Comparison of ENCODE assay signal across 11 cellular contexts in genomic region chr6:138571174-138571573, GRCh38.
DNase-seq lines count a peak whose midpoint lies in the region; ATAC-seq and TF ChIP-seq lines count a peak whose summit lies in the region.
"Had no signal": no experiment of that assay in that cellular context is flagged by ENCODE, and none has a peak within 500 bp of the region (broad histone marks: within the 10 kb centered on the region; RNA-seq: fewer than 3 reads in every experiment).

No MANE protein-coding gene starts in this region.

- no peaks in the 10 kb centered on the region for H3K9me2 ChIP-seq in GM23338 (ENCODE audit: insufficient read depth)

- H3K18ac ChIP-seq in trophoblast cell (ENCODE audit: low read length), result no peak overlapping the region

- H4K91ac ChIP-seq in trophoblast cell (ENCODE audit: low read depth, low read length), result no peak overlapping the region

- ATAC-seq in GM23338, result no peak
- no peak for ATAC-seq in HG02970 (IDR thresholded peaks at IDR 0.05; ENCODE audit: low FRiP score, unreplicated experiment)
- no peak for ATAC-seq in GM19467 (IDR thresholded peaks at IDR 0.05; ENCODE audit: unreplicated experiment)
- no peak for ATAC-seq in HG03135 (IDR thresholded peaks at IDR 0.05; ENCODE audit: unreplicated experiment)
- ATAC-seq: activated naive CD8-positive, alpha-beta T cell treated with anti-CD3 and anti-CD28 coated beads, Interleukin-2, amount 50 U/mL, for 24 hours had no signal

- H3K79me2 ChIP-seq in GM23338 (replicated peaks; ENCODE audit: insufficient read depth) (peaks cover 62% of the 10 kb centered on the region), trophoblast cell (ENCODE audit: control insufficient read depth, insufficient read depth, low read length, poor library complexity) (peaks cover 7% of the 10 kb centered on the region)

- H2BK120ac ChIP-seq in trophoblast cell (ENCODE audit: insufficient read depth, low read length, poor library complexity), result no peak overlapping the region

- peak overlapping the region; percentile 64 for H3K4ac ChIP-seq in trophoblast cell (ENCODE audit: low read depth, low read length)

- no peak overlapping the region for H2AK5ac ChIP-seq in trophoblast cell (ENCODE audit: low read length)

- DNase-seq in GM23338 (ENCODE audit: low spot score), result no peak
- DNase-seq in NCI-H526 treated with DMSO at 0.1 percent for 48 hours (lab: John Stamatoyannopoulos, UW), result peak; percentile 37
- DNase-seq in fibroblast of the aortic adventitia (ENCODE audit: low read depth), result peak; percentile 55
- no peak for DNase-seq in trophoblast cell
- no peak for DNase-seq in NCI-H1930 (lab: John Stamatoyannopoulos, UW)
- DNase-seq: activated CD8-positive, alpha-beta memory T cell treated with anti-CD3 and anti-CD28 coated beads, Interleukin-2, amount 50 U/mL, for 4 hours; activated naive CD8-positive, alpha-beta T cell treated with anti-CD3 and anti-CD28 coated beads, Interleukin-2, amount 50 U/mL, for 24 hours; effector CD4-positive, alpha-beta T cell had no signal

- H2BK12ac ChIP-seq in trophoblast cell (ENCODE audit: low read length), result no peak overlapping the region

- H3K4me1 Mint-ChIP-seq in GM23338, result peaks cover 12% of the 10 kb centered on the region; the same call in 2 of the 3 replicates
- H3K4me1 Mint-ChIP-seq: activated naive CD8-positive, alpha-beta T cell treated with anti-CD3 and anti-CD28 coated beads, Interleukin-2, amount 50 U/mL, for 24 hours had no signal

- no peak overlapping the region for H3K27ac Mint-ChIP-seq in GM23338
- H3K27ac Mint-ChIP-seq: activated naive CD8-positive, alpha-beta T cell treated with anti-CD3 and anti-CD28 coated beads, Interleukin-2, amount 50 U/mL, for 24 hours had no signal

- no peak overlapping the region for H3K9ac ChIP-seq in trophoblast cell (ENCODE audit: low read length)

- H3K4me1 ChIP-seq in GM23338 (ENCODE audit: insufficient read depth) (peaks cover 33% of the 10 kb centered on the region), trophoblast cell (ENCODE audit: control insufficient read depth in 1 of 2, insufficient read depth in 2 of 2, low read length in 2 of 2) (peaks cover 10 to 12% of the 10 kb centered on the region in 2 experiments)

- H3K4me3 ChIP-seq in GM23338 (peak overlapping the region; percentile 57), fibroblast of the aortic adventitia (ENCODE audit: low read depth, low read length) (peak overlapping the region; percentile 40), trophoblast cell (ENCODE audit: low read depth, low read length) (no peak overlapping the region)

- H2BK5ac ChIP-seq in trophoblast cell (ENCODE audit: low read depth, low read length, poor library complexity), result no peak overlapping the region

- TF ChIP-seq CTCF in GM23338 (conservative IDR thresholded peaks at IDR 0.05; ENCODE audit: low read depth in 2 of 2) (no peak), fibroblast of the aortic adventitia (IDR thresholded peaks at IDR 0.05; ENCODE audit: insufficient read depth, low read length) (no peak)

- no peaks in the 10 kb centered on the region for H3K9me3 ChIP-seq in trophoblast cell (ENCODE audit: insufficient read depth, low read depth, low read length)

- H3K79me1 ChIP-seq in trophoblast cell (ENCODE audit: low read length), result peaks cover 5% of the 10 kb centered on the region

- peak overlapping the region; percentile 81 for H3K4me2 ChIP-seq in GM23338
- H3K4me2 ChIP-seq in trophoblast cell (ENCODE audit: low read length), result peak overlapping the region; percentile 36

- H3K36me3 ChIP-seq in GM23338 (ENCODE audit: insufficient read depth) (no peaks in the 10 kb centered on the region), trophoblast cell (ENCODE audit: control insufficient read depth in 1 of 2, insufficient read depth in 2 of 2, low read length in 2 of 2) (peaks cover 0 to 2% of the 10 kb centered on the region in 2 experiments)

- no peaks in the 10 kb centered on the region for H3K9me3 Mint-ChIP-seq in GM23338
- H3K9me3 Mint-ChIP-seq: activated naive CD8-positive, alpha-beta T cell treated with anti-CD3 and anti-CD28 coated beads, Interleukin-2, amount 50 U/mL, for 24 hours had no signal

- no peak overlapping the region for H2AFZ ChIP-seq in GM23338
- no peak overlapping the region for H2AFZ ChIP-seq in trophoblast cell (ENCODE audit: insufficient read depth, low read length, poor library complexity)

- H3K27ac ChIP-seq in GM23338 (ENCODE audit: low read depth) (no peak overlapping the region), trophoblast cell (ENCODE audit: low read depth, low read length) (no peak overlapping the region)

- H3K4me3 Mint-ChIP-seq in GM23338, result no peak overlapping the region
- H3K4me3 Mint-ChIP-seq: activated naive CD8-positive, alpha-beta T cell treated with anti-CD3 and anti-CD28 coated beads, Interleukin-2, amount 50 U/mL, for 24 hours had no signal

- H4K20me1 ChIP-seq in GM23338 (replicated peaks; ENCODE audit: insufficient read depth), result no peaks in the 10 kb centered on the region

- no peak overlapping the region for H4K12ac ChIP-seq in trophoblast cell (ENCODE audit: low read depth, low read length)

- H4K8ac ChIP-seq in trophoblast cell (ENCODE audit: low read depth, low read length), result no peak overlapping the region

- H3K27me3 Mint-ChIP-seq in GM23338 (ENCODE audit: insufficient read depth, low read depth, poor library complexity), result peaks cover 3% of the 10 kb centered on the region

- H3K36me3 Mint-ChIP-seq in GM23338 (ENCODE audit: low read depth), result no peaks in the 10 kb centered on the region

- H3K23ac ChIP-seq in trophoblast cell (ENCODE audit: low read length), result no peak overlapping the region

- H3K14ac ChIP-seq in trophoblast cell (ENCODE audit: low read length), result no peak overlapping the region

- H3F3A ChIP-seq in GM23338 (replicated peaks; ENCODE audit: low read depth), result no peaks in the 10 kb centered on the region

- H3K27me3 ChIP-seq in GM23338 (ENCODE audit: insufficient read depth), result no peaks in the 10 kb centered on the region
- H3K27me3 ChIP-seq in trophoblast cell (ENCODE audit: insufficient read depth, low read length), result no peaks in the 10 kb centered on the region

- no CpG with 5 or more reads among the region's 6 CpGs for WGBS in trophoblast cell (ENCODE audit: extremely low coverage, insufficient coverage, insufficient read length)

TF ChIP-seq in GM23338, 12 proteins besides CTCF, POLR2A, EP300 and RAD21 (continues in another document):
- TF ChIP-seq ZNF331 (CRISPR knock-in tag; IDR thresholded peaks at IDR 0.05; ENCODE audit: low read depth) (no peak), EZH2phosphoT487 (IDR thresholded peaks at IDR 0.05; ENCODE audit: unreplicated experiment) (no peak), EZH2 (IDR thresholded peaks at IDR 0.05; ENCODE audit: low read depth, unreplicated experiment) (no peak)
- TF ChIP-seq, protein P1, sequence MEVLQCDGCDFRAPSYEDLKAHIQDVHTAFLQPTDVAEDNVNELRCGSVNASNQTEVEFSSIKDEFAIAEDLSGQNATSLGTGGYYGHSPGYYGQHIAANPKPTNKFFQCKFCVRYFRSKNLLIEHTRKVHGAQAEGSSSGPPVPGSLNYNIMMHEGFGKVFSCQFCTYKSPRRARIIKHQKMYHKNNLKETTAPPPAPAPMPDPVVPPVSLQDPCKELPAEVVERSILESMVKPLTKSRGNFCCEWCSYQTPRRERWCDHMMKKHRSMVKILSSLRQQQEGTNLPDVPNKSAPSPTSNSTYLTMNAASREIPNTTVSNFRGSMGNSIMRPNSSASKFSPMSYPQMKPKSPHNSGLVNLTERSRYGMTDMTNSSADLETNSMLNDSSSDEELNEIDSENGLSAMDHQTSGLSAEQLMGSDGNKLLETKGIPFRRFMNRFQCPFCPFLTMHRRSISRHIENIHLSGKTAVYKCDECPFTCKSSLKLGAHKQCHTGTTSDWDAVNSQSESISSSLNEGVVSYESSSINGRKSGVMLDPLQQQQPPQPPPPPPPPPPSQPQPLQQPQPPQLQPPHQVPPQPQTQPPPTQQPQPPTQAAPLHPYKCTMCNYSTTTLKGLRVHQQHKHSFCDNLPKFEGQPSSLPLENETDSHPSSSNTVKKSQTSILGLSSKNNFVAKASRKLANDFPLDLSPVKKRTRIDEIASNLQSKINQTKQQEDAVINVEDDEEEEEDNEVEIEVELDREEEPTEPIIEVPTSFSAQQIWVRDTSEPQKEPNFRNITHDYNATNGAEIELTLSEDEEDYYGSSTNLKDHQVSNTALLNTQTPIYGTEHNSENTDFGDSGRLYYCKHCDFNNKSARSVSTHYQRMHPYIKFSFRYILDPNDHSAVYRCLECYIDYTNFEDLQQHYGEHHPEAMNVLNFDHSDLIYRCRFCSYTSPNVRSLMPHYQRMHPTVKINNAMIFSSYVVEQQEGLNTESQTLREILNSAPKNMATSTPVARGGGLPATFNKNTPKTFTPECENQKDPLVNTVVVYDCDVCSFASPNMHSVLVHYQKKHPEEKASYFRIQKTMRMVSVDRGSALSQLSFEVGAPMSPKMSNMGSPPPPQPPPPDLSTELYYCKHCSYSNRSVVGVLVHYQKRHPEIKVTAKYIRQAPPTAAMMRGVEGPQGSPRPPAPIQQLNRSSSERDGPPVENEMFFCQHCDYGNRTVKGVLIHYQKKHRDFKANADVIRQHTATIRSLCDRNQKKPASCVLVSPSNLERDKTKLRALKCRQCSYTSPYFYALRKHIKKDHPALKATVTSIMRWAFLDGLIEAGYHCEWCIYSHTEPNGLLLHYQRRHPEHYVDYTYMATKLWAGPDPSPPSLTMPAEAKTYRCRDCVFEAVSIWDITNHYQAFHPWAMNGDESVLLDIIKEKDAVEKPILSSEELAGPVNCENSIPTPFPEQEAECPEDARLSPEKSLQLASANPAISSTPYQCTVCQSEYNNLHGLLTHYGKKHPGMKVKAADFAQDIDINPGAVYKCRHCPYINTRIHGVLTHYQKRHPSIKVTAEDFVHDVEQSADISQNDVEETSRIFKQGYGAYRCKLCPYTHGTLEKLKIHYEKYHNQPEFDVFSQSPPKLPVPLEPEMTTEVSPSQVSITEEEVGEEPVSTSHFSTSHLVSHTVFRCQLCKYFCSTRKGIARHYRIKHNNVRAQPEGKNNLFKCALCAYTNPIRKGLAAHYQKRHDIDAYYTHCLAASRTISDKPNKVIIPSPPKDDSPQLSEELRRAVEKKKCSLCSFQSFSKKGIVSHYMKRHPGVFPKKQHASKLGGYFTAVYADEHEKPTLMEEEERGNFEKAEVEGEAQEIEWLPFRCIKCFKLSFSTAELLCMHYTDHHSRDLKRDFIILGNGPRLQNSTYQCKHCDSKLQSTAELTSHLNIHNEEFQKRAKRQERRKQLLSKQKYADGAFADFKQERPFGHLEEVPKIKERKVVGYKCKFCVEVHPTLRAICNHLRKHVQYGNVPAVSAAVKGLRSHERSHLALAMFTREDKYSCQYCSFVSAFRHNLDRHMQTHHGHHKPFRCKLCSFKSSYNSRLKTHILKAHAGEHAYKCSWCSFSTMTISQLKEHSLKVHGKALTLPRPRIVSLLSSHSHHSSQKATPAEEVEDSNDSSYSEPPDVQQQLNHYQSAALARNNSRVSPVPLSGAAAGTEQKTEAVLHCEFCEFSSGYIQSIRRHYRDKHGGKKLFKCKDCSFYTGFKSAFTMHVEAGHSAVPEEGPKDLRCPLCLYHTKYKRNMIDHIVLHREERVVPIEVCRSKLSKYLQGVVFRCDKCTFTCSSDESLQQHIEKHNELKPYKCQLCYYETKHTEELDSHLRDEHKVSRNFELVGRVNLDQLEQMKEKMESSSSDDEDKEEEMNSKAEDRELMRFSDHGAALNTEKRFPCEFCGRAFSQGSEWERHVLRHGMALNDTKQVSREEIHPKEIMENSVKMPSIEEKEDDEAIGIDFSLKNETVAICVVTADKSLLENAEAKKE (CRISPR knock-in tag; IDR thresholded peaks at IDR 0.05), result no peak

Comparison
In these comparisons a context has a peak if more than half of its experiments do, and no peak if none do; other contexts are left out.
1. DNase-seq: peak in NCI-H526 treated with DMSO at 0.1 percent for 48 hours (single experiment) and fibroblast of the aortic adventitia (single experiment); none in GM23338 (single experiment), trophoblast cell (0 of 2) and NCI-H1930 (0 of 2).